ENCODE assay signal across 8 cellular contexts in genomic region chr12:12356467-12356885, GRCh38. TPM values are rescaled to one million over a fixed set of nuclear protein-coding genes. Genes with fewer than 3 reads are reported as not detected.
DNase-seq lines count a peak whose midpoint lies in the region; ATAC-seq and FAIRE-seq lines count a peak whose summit lies in the region.

No MANE protein-coding gene starts in this region.

- peaks cover 12% of the 10 kb centered on the region in 2 donors for H3K36me3 Mint-ChIP-seq in activated naive CD4-positive, alpha-beta T cell treated with anti-CD3 and anti-CD28 coated beads, Interleukin-2, amount 50 U/mL, for 72 hours

- H3K4me3 Mint-ChIP-seq in stimulated activated naive CD8-positive, alpha-beta T cell treated with anti-CD3 and anti-CD28 coated beads, Interleukin-15, amount 100 ng/mL, for 72 hours: peak overlapping the region; percentile 90 to 94

- H3K4me1 Mint-ChIP-seq in stimulated activated naive CD8-positive, alpha-beta T cell treated with anti-CD3 and anti-CD28 coated beads, Interleukin-15, amount 100 ng/mL, for 72 hours: peaks cover 39% of the 10 kb centered on the region

- ATAC-seq in activated naive CD4-positive, alpha-beta T cell treated with anti-CD3 and anti-CD28 coated beads, Interleukin-2, amount 50 U/mL, for 72 hours: peak in 1 of 2 donors; percentile 10
- no peak for ATAC-seq in stimulated activated naive CD8-positive, alpha-beta T cell treated with anti-CD3 and anti-CD28 coated beads, Interleukin-15, amount 100 ng/mL, for 72 hours
- ATAC-seq in GM19324 (IDR thresholded peaks at IDR 0.05; ENCODE audit: low FRiP score, unreplicated experiment): no peak

- DNase-seq in activated naive CD4-positive, alpha-beta T cell treated with anti-CD3 and anti-CD28 coated beads, Interleukin-2, amount 50 U/mL, for 72 hours (ENCODE audit: low spot score in 2 of 2): peak in 1 of 2 donors; percentile 17
- no peak for DNase-seq in stimulated activated naive CD8-positive, alpha-beta T cell treated with anti-CD3 and anti-CD28 coated beads, Interleukin-15, amount 100 ng/mL, for 72 hours
- no peak for DNase-seq in GM19239 (ENCODE audit: insufficient read length, low spot score)
- no peak for DNase-seq in SHP77 treated with DMSO at 0.1 percent for 48 hours (lab: John Stamatoyannopoulos, UW)
- no peak for DNase-seq in inferior parietal cortex (ENCODE audit: extremely low spot score)

- H3K4me1 ChIP-seq in HUES48 (ENCODE audit: control insufficient read depth, insufficient read depth, low read length): peaks cover 16% of the 10 kb centered on the region
- H3K4me1 ChIP-seq in iPS-20b (ENCODE audit: insufficient read depth, low read length): peaks cover 5% of the 10 kb centered on the region; the same call in 1 of the 2 replicates

- H3K4me3 ChIP-seq in HUES48 (ENCODE audit: low read depth, low read length) (peak overlapping the region; percentile 79), iPS-20b (ENCODE audit: low read length) (peak overlapping the region; percentile 76)

- H3K36me3 ChIP-seq in HUES48 (ENCODE audit: control insufficient read depth, insufficient read depth, low read length) (no peaks in the 10 kb centered on the region), iPS-20b (ENCODE audit: insufficient read depth, low read depth, low read length) (no peaks in the 10 kb centered on the region)

- H3K27ac ChIP-seq in HUES48 (ENCODE audit: low read depth, low read length) (peak overlapping the region; percentile 31), iPS-20b (ENCODE audit: low read length) (no peak overlapping the region)

- H3K27me3 ChIP-seq in HUES48 (ENCODE audit: control insufficient read depth, insufficient read depth, low read length) (no peaks in the 10 kb centered on the region), iPS-20b (ENCODE audit: insufficient read depth, low read length) (no peaks in the 10 kb centered on the region)

- H3K9me3 ChIP-seq in HUES48 (ENCODE audit: control insufficient read depth, insufficient read depth, low read length): no peaks in the 10 kb centered on the region
- no peaks in the 10 kb centered on the region for H3K9me3 ChIP-seq in iPS-20b (ENCODE audit: insufficient read depth, low read depth, low read length)

- H3K27ac Mint-ChIP-seq in activated naive CD4-positive, alpha-beta T cell treated with anti-CD3 and anti-CD28 coated beads, Interleukin-2, amount 50 U/mL, for 72 hours: peak overlapping the region; percentile 98 to 100
- peak overlapping the region; percentile 97 to 99 for H3K27ac Mint-ChIP-seq in stimulated activated naive CD8-positive, alpha-beta T cell treated with anti-CD3 and anti-CD28 coated beads, Interleukin-15, amount 100 ng/mL, for 72 hours

- no peak for FAIRE-seq in GM19239 (lab: Jason Lieb, UNC)

- no peaks in the 10 kb centered on the region for H3K9me3 Mint-ChIP-seq in activated naive CD4-positive, alpha-beta T cell treated with anti-CD3 and anti-CD28 coated beads, Interleukin-2, amount 50 U/mL, for 72 hours
- H3K9me3 Mint-ChIP-seq in stimulated activated naive CD8-positive, alpha-beta T cell treated with anti-CD3 and anti-CD28 coated beads, Interleukin-15, amount 100 ng/mL, for 72 hours: no peaks in the 10 kb centered on the region

- H3K9ac ChIP-seq in HUES48 (ENCODE audit: low read depth, low read length): peak overlapping the region; percentile 20; the same call in 1 of the 2 replicates
- H3K9ac ChIP-seq in iPS-20b (ENCODE audit: low read depth, low read length): peak overlapping the region; percentile 59; the same call in 1 of the 2 replicates

- no peaks in the 10 kb centered on the region for H3K27me3 Mint-ChIP-seq in stimulated activated naive CD8-positive, alpha-beta T cell treated with anti-CD3 and anti-CD28 coated beads, Interleukin-15, amount 100 ng/mL, for 72 hours

RNA-seq across cellular contexts. Expression of gene BORCS5, which starts 0.4 kb away (rescaled TPM):
- 10 to 100 TPM; 25.8 to 33.6 TPM for total RNA-seq in activated naive CD4-positive, alpha-beta T cell treated with anti-CD3 and anti-CD28 coated beads, Interleukin-2, amount 50 U/mL, for 72 hours

RNA-seq across cellular contexts. Expression of gene MANSC1, which starts 6.4 kb away (rescaled TPM):
- total RNA-seq in activated naive CD4-positive, alpha-beta T cell treated with anti-CD3 and anti-CD28 coated beads, Interleukin-2, amount 50 U/mL, for 72 hours: 1 to 10 TPM; 1.4 to 1.6 TPM
